ENCODE assay signal across 21 cellular contexts in genomic region chr10:93266858-93267257, GRCh38.
DNase-seq lines count a peak whose midpoint lies in the region; ATAC-seq lines count a peak whose summit lies in the region.
"Had no signal": no experiment of that assay in that cellular context is flagged by ENCODE, and none has a peak within 500 bp of the region (broad histone marks: within the 10 kb centered on the region; RNA-seq: fewer than 3 reads in every experiment).

No MANE protein-coding gene starts in this region.

- H3K27me3 ChIP-seq in CD4-positive, CD25-positive, alpha-beta regulatory T cell (ENCODE audit: control insufficient read depth, insufficient read depth, low read length), result no peaks in the 10 kb centered on the region

- DNase-seq in CD4-positive, CD25-positive, alpha-beta regulatory T cell, result peak in 2 of 3 donors; percentile 7 to 77
- peak; percentile 12 for DNase-seq in islet precursor cell
- DNase-seq: Caco-2, DMS153, EL, H9, IMR-90, MV-4-11, NCI-H1417 treated with DMSO at 0.1 percent for 48 hours, NCI-H1930, NCI-H526 treated with DMSO at 0.1 percent for 48 hours, Right ventricle myocardium superior, SK-N-SH, T-cell had no signal

- H3K4me3 Mint-ChIP-seq in CD4-positive, CD25-positive, alpha-beta regulatory T cell, result no peak overlapping the region
- H3K4me3 Mint-ChIP-seq: H9, T-cell had no signal

- H3K4me1 Mint-ChIP-seq in CD4-positive, CD25-positive, alpha-beta regulatory T cell, result peaks cover 0 to 14% (median 6%) of the 10 kb centered on the region in 4 donors

- H3K4me1 ChIP-seq in CD4-positive, CD25-positive, alpha-beta regulatory T cell (ENCODE audit: control insufficient read depth, insufficient read depth, low read length, poor library complexity, severe bottlenecking), result no peaks in the 10 kb centered on the region
- H3K4me1 ChIP-seq: Caco-2 had no signal

- no peaks in the 10 kb centered on the region for H3K27me3 Mint-ChIP-seq in CD4-positive, CD25-positive, alpha-beta regulatory T cell
- H3K27me3 Mint-ChIP-seq: T-cell had no signal

- H3K9me3 ChIP-seq in CD4-positive, CD25-positive, alpha-beta regulatory T cell (ENCODE audit: control insufficient read depth in 2 of 2, low read length in 2 of 2), result peaks cover 0 to 1% of the 10 kb centered on the region in 2 experiments
- H3K9me3 ChIP-seq: SK-N-SH had no signal

- no peaks in the 10 kb centered on the region for H3K36me3 Mint-ChIP-seq in CD4-positive, CD25-positive, alpha-beta regulatory T cell
- H3K36me3 Mint-ChIP-seq: T-cell had no signal

- H3K27ac ChIP-seq in CD4-positive, CD25-positive, alpha-beta regulatory T cell (ENCODE audit: insufficient read depth, low read length, poor library complexity, severe bottlenecking), result no peak overlapping the region
- H3K27ac ChIP-seq: C4-2B had no signal

- peak; percentile 28 to 52 for ATAC-seq in CD4-positive, CD25-positive, alpha-beta regulatory T cell (ENCODE audit: low read depth in 2 of 2)
- ATAC-seq in GM18861 (IDR thresholded peaks at IDR 0.05; ENCODE audit: unreplicated experiment) (peak; percentile 19), HG03159 (IDR thresholded peaks at IDR 0.05; ENCODE audit: unreplicated experiment) (peak; percentile 38), HG02852 (IDR thresholded peaks at IDR 0.05; ENCODE audit: unreplicated experiment) (no peak), GM18867 (IDR thresholded peaks at IDR 0.05; ENCODE audit: unreplicated experiment) (no peak), HG03139 (IDR thresholded peaks at IDR 0.05; ENCODE audit: unreplicated experiment) (no peak), HG03439 (IDR thresholded peaks at IDR 0.05; ENCODE audit: unreplicated experiment) (no peak)
- ATAC-seq: T-cell had no signal

- H3K9me3 Mint-ChIP-seq in CD4-positive, CD25-positive, alpha-beta regulatory T cell, result peaks cover 0 to 5% (median 2%) of the 10 kb centered on the region in 7 donors

- H3K36me3 ChIP-seq in CD4-positive, CD25-positive, alpha-beta regulatory T cell (ENCODE audit: control insufficient read depth, insufficient read depth, low read length), result no peaks in the 10 kb centered on the region

- H3K27ac Mint-ChIP-seq in CD4-positive, CD25-positive, alpha-beta regulatory T cell, result no peak overlapping the region
- H3K27ac Mint-ChIP-seq: H9, T-cell had no signal

- H3K4me3 ChIP-seq in CD4-positive, CD25-positive, alpha-beta regulatory T cell (ENCODE audit: low read depth, low read length), result no peak overlapping the region

Comparison
In these comparisons a context has a peak if more than half of its experiments do, and no peak if none do; other contexts are left out.
1. ATAC-seq: peak in CD4-positive, CD25-positive, alpha-beta regulatory T cell (2 of 2), GM18861 (single experiment) and HG03159 (single experiment); none in HG02852 (single experiment), GM18867 (single experiment), HG03139 (single experiment) and HG03439 (single experiment).